15 cellular contexts compared by ENCODE assay signal in genomic region chr3:31341130-31341529, GRCh38.
DNase-seq lines count a peak whose midpoint lies in the region; ATAC-seq, FAIRE-seq and TF ChIP-seq lines count a peak whose summit lies in the region.
"Had no signal": no experiment of that assay in that cellular context is flagged by ENCODE, and none has a peak within 500 bp of the region (broad histone marks: within the 10 kb centered on the region; RNA-seq: fewer than 3 reads in every experiment).

No MANE protein-coding gene starts in this region.

- no peak overlapping the region for H3K27ac ChIP-seq in pancreas
- H3K27ac ChIP-seq in heart right ventricle: no peak overlapping the region
- H3K27ac ChIP-seq: breast epithelium had no signal

- H3K9me3 ChIP-seq in MG63 (no peaks in the 10 kb centered on the region), pancreas (no peaks in the 10 kb centered on the region), heart right ventricle (peaks cover 0 to 15% (median 0%) of the 10 kb centered on the region in 11 donors)

- H3K36me3 ChIP-seq in MG63: no peaks in the 10 kb centered on the region
- no peaks in the 10 kb centered on the region for H3K36me3 ChIP-seq in pancreas
- no peaks in the 10 kb centered on the region for H3K36me3 ChIP-seq in heart right ventricle
- H3K36me3 ChIP-seq: breast epithelium had no signal

- H3K4me3 Mint-ChIP-seq in endothelial cell (ENCODE audit: unreplicated experiment): no peak overlapping the region
- H3K4me3 Mint-ChIP-seq: activated CD4-positive, alpha-beta T cell treated with anti-CD3 and anti-CD28 coated beads, Interleukin-2, amount 10 ng/mL, durations not matched to agents 7 days and 5 days; stimulated activated naive CD8-positive, alpha-beta T cell treated with anti-CD3 and anti-CD28 coated beads, Interleukin-15, amount 100 ng/mL, for 72 hours had no signal

- H3K4me3 ChIP-seq in MG63 (no peak overlapping the region), pancreas (no peak overlapping the region), heart right ventricle (no peak overlapping the region)
- H3K4me3 ChIP-seq: breast epithelium had no signal

- intact Hi-C loops in pancreas (cut with DNase I): no loop called here
- intact Hi-C loops in heart right ventricle (cut with DNase I): loop anchor here in 1 of 10 donors (2.0 kb wide), 1 partner anchor 54 kb away; no protein-coding TSS in a partner anchor

- H3K36me3 Mint-ChIP-seq in endothelial cell (ENCODE audit: low read depth, unreplicated experiment): no peaks in the 10 kb centered on the region

- ATAC-seq in pancreas (peak in 3 of 4 donors; percentile 36 to 54 (median 45)), heart right ventricle (no peak)
- ATAC-seq: stimulated activated naive CD8-positive, alpha-beta T cell treated with anti-CD3 and anti-CD28 coated beads, Interleukin-15, amount 100 ng/mL, for 72 hours had no signal

- no peak overlapping the region for H3K27ac Mint-ChIP-seq in endothelial cell (ENCODE audit: unreplicated experiment)
- H3K27ac Mint-ChIP-seq: activated CD4-positive, alpha-beta T cell treated with anti-CD3 and anti-CD28 coated beads, Interleukin-2, amount 10 ng/mL, durations not matched to agents 7 days and 5 days; stimulated activated naive CD8-positive, alpha-beta T cell treated with anti-CD3 and anti-CD28 coated beads, Interleukin-15, amount 100 ng/mL, for 72 hours had no signal

- H3K27me3 ChIP-seq in MG63 (no peaks in the 10 kb centered on the region), pancreas (no peaks in the 10 kb centered on the region), heart right ventricle (no peaks in the 10 kb centered on the region)
- H3K27me3 ChIP-seq: breast epithelium had no signal

- H3K27me3 Mint-ChIP-seq in endothelial cell (ENCODE audit: unreplicated experiment): no peaks in the 10 kb centered on the region
- H3K27me3 Mint-ChIP-seq: activated CD4-positive, alpha-beta T cell treated with anti-CD3 and anti-CD28 coated beads, Interleukin-2, amount 10 ng/mL, durations not matched to agents 7 days and 5 days; stimulated activated naive CD8-positive, alpha-beta T cell treated with anti-CD3 and anti-CD28 coated beads, Interleukin-15, amount 100 ng/mL, for 72 hours had no signal

- peak; percentile 11 for DNase-seq in EH (ENCODE audit: low read depth)
- DNase-seq in MG63: peak; percentile 92
- DNase-seq in endothelial cell (ENCODE audit: low spot score): peak; percentile 9
- DNase-seq in pancreas: peak in 1 of 6 donors; percentile 12
- DNase-seq in AG20443 (ENCODE audit: low spot score): no peak
- no peak for DNase-seq in GF-D8 (lab: John Stamatoyannopoulos, UW)
- no peak for DNase-seq in SKM-1 (lab: John Stamatoyannopoulos, UW; ENCODE audit: unreplicated experiment)
- no peak for DNase-seq in heart right ventricle
- DNase-seq: activated CD4-positive, alpha-beta T cell treated with anti-CD3 and anti-CD28 coated beads, Interleukin-2, amount 10 ng/mL, durations not matched to agents 7 days and 5 days; activated gamma-delta T cell; NCI-H187 treated with DMSO at 0.1 percent for 48 hours; stimulated activated naive CD8-positive, alpha-beta T cell treated with anti-CD3 and anti-CD28 coated beads, Interleukin-15, amount 100 ng/mL, for 72 hours; SW 1271 had no signal

- no peaks in the 10 kb centered on the region for H3K9me3 Mint-ChIP-seq in endothelial cell (ENCODE audit: unreplicated experiment)

- no peak for FAIRE-seq in pancreas (lab: Jason Lieb, UNC)
- FAIRE-seq: endothelial cell of umbilical vein had no signal

- H3K4me1 Mint-ChIP-seq in endothelial cell (ENCODE audit: unreplicated experiment): no peaks in the 10 kb centered on the region
- H3K4me1 Mint-ChIP-seq: activated CD4-positive, alpha-beta T cell treated with anti-CD3 and anti-CD28 coated beads, Interleukin-2, amount 10 ng/mL, durations not matched to agents 7 days and 5 days; stimulated activated naive CD8-positive, alpha-beta T cell treated with anti-CD3 and anti-CD28 coated beads, Interleukin-15, amount 100 ng/mL, for 72 hours had no signal

- H3K4me1 ChIP-seq in pancreas: no peaks in the 10 kb centered on the region
- no peaks in the 10 kb centered on the region for H3K4me1 ChIP-seq in heart right ventricle
- H3K4me1 ChIP-seq: breast epithelium had no signal

- 28 to 48% methylated on average over 2 of the region's 2 CpGs for WGBS in pancreas, 2 donors
- 35 to 46% methylated on average over 2 of the region's 2 CpGs for WGBS in heart right ventricle, 2 donors

- no peak for TF ChIP-seq CTCF in endothelial cell (IDR thresholded peaks at IDR 0.05; ENCODE audit: unreplicated experiment)
- no peak for TF ChIP-seq CTCF in pancreas (IDR thresholded peaks at IDR 0.05)
- TF ChIP-seq CTCF in heart right ventricle (IDR thresholded peaks at IDR 0.05): peak in 1 of 9 donors; percentile 26

Comparison
In these comparisons a context has a peak if more than half of its experiments do, and no peak if none do; other contexts are left out.
1. DNase-seq: peak in EH (single experiment), MG63 (single experiment) and endothelial cell (single experiment); none in AG20443 (single experiment), GF-D8 (single experiment), SKM-1 (single experiment) and heart right ventricle (0 of 2).
2. ATAC-seq: peak in pancreas (3 of 4); none in heart right ventricle (0 of 8).